ENCODE assay signal across 1 cellular context in the genomic region with DNA sequence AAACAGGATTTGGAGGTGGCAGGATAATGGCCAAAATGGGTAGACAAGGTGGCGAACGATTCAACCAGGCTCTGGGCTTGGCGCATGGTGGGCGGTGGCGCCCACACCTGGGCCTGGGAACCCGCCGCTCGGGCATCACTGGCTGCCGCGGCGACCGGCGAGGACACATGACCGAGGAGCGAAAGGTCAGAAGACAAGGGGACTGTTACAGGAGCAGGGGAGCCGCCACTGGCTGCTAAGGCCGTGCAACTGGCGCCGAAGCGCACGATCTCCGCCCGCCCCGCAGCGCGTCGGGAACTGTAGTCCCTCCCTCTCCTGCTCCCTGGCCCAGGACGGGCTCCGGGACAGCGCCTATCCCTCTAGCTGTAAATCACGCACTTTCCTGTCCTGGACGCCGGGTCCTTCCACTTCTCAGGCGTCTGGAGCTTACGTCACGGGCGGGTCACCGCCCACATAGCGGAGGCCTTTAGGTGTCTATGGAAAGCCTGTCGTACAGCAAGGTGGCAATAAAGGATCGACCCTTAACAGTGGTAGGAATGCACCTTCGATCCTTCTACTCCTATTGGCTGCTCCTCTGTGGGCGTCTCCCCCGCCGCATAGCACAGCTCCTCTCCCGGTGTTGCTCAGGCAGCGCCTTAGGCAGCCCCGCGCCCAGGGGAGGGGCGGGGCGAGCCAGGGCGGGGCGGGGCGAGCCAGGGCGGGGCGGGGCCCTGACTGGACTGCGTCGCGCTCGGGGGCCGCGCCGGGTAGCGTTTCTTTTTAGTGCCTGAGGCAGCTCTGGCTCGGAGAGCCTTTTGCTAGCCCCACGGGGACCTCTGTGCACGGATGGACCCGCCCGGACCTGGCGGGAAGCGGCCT.
TF ChIP-seq lines count a peak whose summit lies in the region.

A gene with protein sequence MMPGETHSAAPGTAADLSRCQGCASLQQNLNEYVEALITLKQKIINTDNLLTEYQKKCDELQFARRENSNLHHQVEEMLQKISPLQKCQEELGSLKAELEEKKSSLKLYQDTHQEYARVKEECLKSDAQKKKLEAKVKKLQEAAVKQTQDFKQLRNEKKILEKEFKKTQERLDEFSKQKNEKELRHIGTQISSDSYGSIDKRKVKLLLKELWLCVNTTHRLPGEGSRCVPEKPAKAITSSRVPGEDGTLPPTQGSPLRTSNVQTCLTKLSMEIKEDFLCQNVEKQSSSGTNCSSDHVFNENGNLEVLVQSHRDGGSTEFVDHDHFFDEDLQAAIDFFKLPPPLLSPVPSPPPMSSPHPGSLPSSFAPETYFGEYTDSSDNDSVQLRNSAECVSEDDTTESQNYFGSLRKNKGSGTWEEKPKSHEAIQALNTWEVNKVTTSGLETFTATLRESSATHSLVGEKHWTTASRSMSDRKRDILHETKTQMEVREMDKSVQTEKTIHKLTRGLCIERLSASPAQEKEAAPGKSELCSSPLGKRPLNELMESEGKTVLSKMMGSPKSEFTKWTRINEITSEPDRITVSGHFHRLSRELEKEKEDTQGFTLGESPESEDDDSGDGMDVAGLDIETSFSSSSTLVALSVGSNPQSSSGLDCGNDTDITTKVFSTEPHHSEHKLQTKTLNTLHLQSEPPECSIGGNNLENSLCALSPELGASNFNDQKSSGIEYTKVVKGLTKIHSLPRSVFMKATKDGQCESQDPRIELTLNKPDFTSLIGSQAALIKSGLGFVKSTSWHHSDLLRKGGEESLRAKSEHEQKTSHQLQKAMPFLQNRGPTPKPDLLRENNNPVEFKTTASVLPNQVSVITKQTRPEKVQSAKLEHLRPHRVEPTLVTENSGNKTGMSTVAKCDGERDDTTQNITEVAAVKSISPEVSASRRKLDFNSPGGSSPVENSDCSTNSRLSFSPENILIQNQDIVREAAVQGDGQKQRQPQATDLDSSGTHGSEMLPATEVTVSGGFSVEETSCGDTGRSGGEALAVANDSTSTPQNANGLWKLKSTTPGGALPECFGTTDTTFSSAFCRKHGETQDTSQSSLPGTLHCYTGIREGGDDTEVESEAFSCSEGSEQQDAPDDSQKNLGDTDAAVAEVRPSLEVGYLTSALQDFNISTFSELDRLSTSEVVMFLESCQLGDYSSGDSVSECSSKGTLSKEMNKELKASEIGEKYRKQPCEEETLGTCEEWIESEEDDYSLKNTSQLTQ (N-terminal part only) (plus strand): TSS at position 717 of the 858 bp plus-strand sequence. CDS start 239 bp downstream, outside the sequence.

TF ChIP-seq in HepG2, 621 proteins besides CTCF, POLR2A, EP300 and RAD21 (continued from another document and continues in another):
- TF ChIP-seq, protein P1, sequence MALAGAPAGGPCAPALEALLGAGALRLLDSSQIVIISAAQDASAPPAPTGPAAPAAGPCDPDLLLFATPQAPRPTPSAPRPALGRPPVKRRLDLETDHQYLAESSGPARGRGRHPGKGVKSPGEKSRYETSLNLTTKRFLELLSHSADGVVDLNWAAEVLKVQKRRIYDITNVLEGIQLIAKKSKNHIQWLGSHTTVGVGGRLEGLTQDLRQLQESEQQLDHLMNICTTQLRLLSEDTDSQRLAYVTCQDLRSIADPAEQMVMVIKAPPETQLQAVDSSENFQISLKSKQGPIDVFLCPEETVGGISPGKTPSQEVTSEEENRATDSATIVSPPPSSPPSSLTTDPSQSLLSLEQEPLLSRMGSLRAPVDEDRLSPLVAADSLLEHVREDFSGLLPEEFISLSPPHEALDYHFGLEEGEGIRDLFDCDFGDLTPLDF (CRISPR knock-in tag; IDR thresholded peaks at IDR 0.05) = peak; percentile 64; the same call in 1 of the 2 replicates
- TF ChIP-seq SNAI1 (CRISPR knock-in tag; IDR thresholded peaks at IDR 0.05; ENCODE audit: borderline replicate concordance) (no peak), TRIM22 (IDR thresholded peaks at IDR 0.05) (no peak), NR3C1 (CRISPR knock-in tag; IDR thresholded peaks at IDR 0.05) (no peak), ZFP90 (CRISPR knock-in tag; IDR thresholded peaks at IDR 0.05; ENCODE audit: borderline replicate concordance) (no peak), ZC3H4 (CRISPR knock-in tag; IDR thresholded peaks at IDR 0.05; ENCODE audit: borderline replicate concordance) (no peak), ZZZ3 (CRISPR knock-in tag; IDR thresholded peaks at IDR 0.05; ENCODE audit: borderline replicate concordance) (peak; percentile 66; the same call in 1 of the 2 replicates), KLF16 (CRISPR knock-in tag; IDR thresholded peaks at IDR 0.05) (peak in 1 of 2 experiments; percentile 55; a peak in 1 of 4 replicates), ZUFSP (CRISPR knock-in tag; IDR thresholded peaks at IDR 0.05; ENCODE audit: borderline replicate concordance) (no peak), GLI4 (CRISPR knock-in tag; IDR thresholded peaks at IDR 0.05; ENCODE audit: borderline replicate concordance) (no peak), U2AF1 (optimal IDR thresholded peaks at IDR 0.05; ENCODE audit: low read depth, low read length) (no peak), ZNF564 (CRISPR knock-in tag; IDR thresholded peaks at IDR 0.05) (peak; percentile 36; the same call in 1 of the 2 replicates), POLR2AphosphoS5 (IDR thresholded peaks at IDR 0.05; ENCODE audit: low read depth, low read length) (peak; percentile 63), TFDP1 (CRISPR knock-in tag; IDR thresholded peaks at IDR 0.05; ENCODE audit: borderline replicate concordance) (peak; percentile 78; the same call in 1 of the 2 replicates), KDM4B (CRISPR knock-in tag; IDR thresholded peaks at IDR 0.05) (no peak), ERF (CRISPR knock-in tag; IDR thresholded peaks at IDR 0.05) (peak; percentile 60), ZBTB40 (IDR thresholded peaks at IDR 0.05) (no peak), ZBTB40 (CRISPR knock-in tag; IDR thresholded peaks at IDR 0.05) (peak; percentile 81)
- TF ChIP-seq, protein P2, sequence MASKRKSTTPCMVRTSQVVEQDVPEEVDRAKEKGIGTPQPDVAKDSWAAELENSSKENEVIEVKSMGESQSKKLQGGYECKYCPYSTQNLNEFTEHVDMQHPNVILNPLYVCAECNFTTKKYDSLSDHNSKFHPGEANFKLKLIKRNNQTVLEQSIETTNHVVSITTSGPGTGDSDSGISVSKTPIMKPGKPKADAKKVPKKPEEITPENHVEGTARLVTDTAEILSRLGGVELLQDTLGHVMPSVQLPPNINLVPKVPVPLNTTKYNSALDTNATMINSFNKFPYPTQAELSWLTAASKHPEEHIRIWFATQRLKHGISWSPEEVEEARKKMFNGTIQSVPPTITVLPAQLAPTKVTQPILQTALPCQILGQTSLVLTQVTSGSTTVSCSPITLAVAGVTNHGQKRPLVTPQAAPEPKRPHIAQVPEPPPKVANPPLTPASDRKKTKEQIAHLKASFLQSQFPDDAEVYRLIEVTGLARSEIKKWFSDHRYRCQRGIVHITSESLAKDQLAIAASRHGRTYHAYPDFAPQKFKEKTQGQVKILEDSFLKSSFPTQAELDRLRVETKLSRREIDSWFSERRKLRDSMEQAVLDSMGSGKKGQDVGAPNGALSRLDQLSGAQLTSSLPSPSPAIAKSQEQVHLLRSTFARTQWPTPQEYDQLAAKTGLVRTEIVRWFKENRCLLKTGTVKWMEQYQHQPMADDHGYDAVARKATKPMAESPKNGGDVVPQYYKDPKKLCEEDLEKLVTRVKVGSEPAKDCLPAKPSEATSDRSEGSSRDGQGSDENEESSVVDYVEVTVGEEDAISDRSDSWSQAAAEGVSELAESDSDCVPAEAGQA (IDR thresholded peaks at IDR 0.05; ENCODE audit: low read depth) = 0 out of 2 replicates have a peak, but pooled peaks have one; percentile 65
- TF ChIP-seq, protein P2 (CRISPR knock-in tag; IDR thresholded peaks at IDR 0.05; ENCODE audit: borderline replicate concordance) = no peak
